In genomic region chr17:37406635-37407455, GRCh38 we compare ENCODE assay signal across 8 cellular contexts. TPM values are rescaled to one million over a fixed set of nuclear protein-coding genes. Genes with fewer than 3 reads are reported as not detected.
DNase-seq lines count a peak whose midpoint lies in the region; ATAC-seq and TF ChIP-seq lines count a peak whose summit lies in the region.

ACACA (minus strand) TSS chr17:37406836; CDS start chr17:37406299, 537 bp downstream.
A gene with protein sequence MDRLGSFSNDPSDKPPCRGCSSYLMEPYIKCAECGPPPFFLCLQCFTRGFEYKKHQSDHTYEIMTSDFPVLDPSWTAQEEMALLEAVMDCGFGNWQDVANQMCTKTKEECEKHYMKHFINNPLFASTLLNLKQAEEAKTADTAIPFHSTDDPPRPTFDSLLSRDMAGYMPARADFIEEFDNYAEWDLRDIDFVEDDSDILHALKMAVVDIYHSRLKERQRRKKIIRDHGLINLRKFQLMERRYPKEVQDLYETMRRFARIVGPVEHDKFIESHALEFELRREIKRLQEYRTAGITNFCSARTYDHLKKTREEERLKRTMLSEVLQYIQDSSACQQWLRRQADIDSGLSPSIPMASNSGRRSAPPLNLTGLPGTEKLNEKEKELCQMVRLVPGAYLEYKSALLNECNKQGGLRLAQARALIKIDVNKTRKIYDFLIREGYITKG (plus strand): TSS chr17:37406886. CDS start chr17:37411366, 4,480 bp downstream.

- H3K9me3 ChIP-seq in DOHH2 (ENCODE audit: control insufficient read depth, insufficient read depth, low read length) = no peaks in the 10 kb centered on the region
- H3K9me3 ChIP-seq in Karpas-422 (ENCODE audit: low read length) = no peaks in the 10 kb centered on the region
- no peaks in the 10 kb centered on the region for H3K9me3 ChIP-seq in neuron (ENCODE audit: low read length)

- no peaks in the 10 kb centered on the region; the same call in 1 of the 2 replicates for H3F3A ChIP-seq in DOHH2 (ENCODE audit: control insufficient read depth, insufficient read depth)

- H3K9me2 ChIP-seq in DOHH2 (replicated peaks; ENCODE audit: control insufficient read depth, low read length) (no peaks in the 10 kb centered on the region), Karpas-422 (replicated peaks; ENCODE audit: insufficient read depth, low read length) (no peaks in the 10 kb centered on the region)

- H4K20me1 ChIP-seq in DOHH2 (ENCODE audit: control insufficient read depth, insufficient read depth, low read depth, low read length) (no peaks in the 10 kb centered on the region), Karpas-422 (ENCODE audit: insufficient read depth, low read depth, low read length) (no peaks in the 10 kb centered on the region)

- H2AFZ ChIP-seq in Karpas-422 (ENCODE audit: low read length) (peak within 1 kb of the TSS; percentile 94), neuron (ENCODE audit: low read depth, low read length) (peak within 1 kb of the TSS; percentile 72)

- peak; percentile 70 for ATAC-seq in GM21825 (IDR thresholded peaks at IDR 0.05; ENCODE audit: unreplicated experiment)
- peak; percentile 91 for ATAC-seq in foreskin keratinocyte

- H3K9ac ChIP-seq in Karpas-422 (ENCODE audit: low read length) = peak within 1 kb of the TSS; percentile 99

- H3K27ac ChIP-seq in DOHH2 (ENCODE audit: low read depth, low read length) (peak within 1 kb of the TSS; percentile 81), Karpas-422 (ENCODE audit: low read length) (peak within 1 kb of the TSS; percentile 84), foreskin keratinocyte (peak within 1 kb of the TSS; percentile 90)

- peaks cover 71% of the 10 kb centered on the region for H3K36me3 ChIP-seq in DOHH2 (ENCODE audit: control insufficient read depth, low read length)
- H3K36me3 ChIP-seq in Karpas-422 (ENCODE audit: insufficient read depth, low read length) = peaks cover 6% of the 10 kb centered on the region
- peaks cover 14% of the 10 kb centered on the region for H3K36me3 ChIP-seq in neuron (ENCODE audit: insufficient read depth, low read length)

- H3K4me1 ChIP-seq in DOHH2 (ENCODE audit: control insufficient read depth, low read length) (peaks cover 47% of the 10 kb centered on the region), Karpas-422 (ENCODE audit: low read length) (peaks cover 26% of the 10 kb centered on the region), foreskin keratinocyte (peaks cover 7% of the 10 kb centered on the region), neuron (ENCODE audit: insufficient read depth, low read length) (peaks cover 6% of the 10 kb centered on the region)

- H3K4me3 ChIP-seq in DOHH2 (ENCODE audit: low read length) = peak within 1 kb of the TSS; percentile 100
- H3K4me3 ChIP-seq in Karpas-422 (ENCODE audit: low read length) = peak within 1 kb of the TSS; percentile 99
- H3K4me3 ChIP-seq in neuron (ENCODE audit: low read length) = peak within 1 kb of the TSS; percentile 64

- H3K79me2 ChIP-seq in DOHH2 (ENCODE audit: control insufficient read depth, low read length) (peaks cover 87% of the 10 kb centered on the region), Karpas-422 (ENCODE audit: low read length) (peaks cover 36% of the 10 kb centered on the region)

- TF ChIP-seq CTCF in DOHH2 (IDR thresholded peaks at IDR 0.05; ENCODE audit: low read depth, low read length, poor library complexity, severe bottlenecking) = no peak
- TF ChIP-seq CTCF in foreskin keratinocyte (conservative IDR thresholded peaks at IDR 0.05) = no peak

- H3K4me2 ChIP-seq in DOHH2 (ENCODE audit: low read length) = peak within 1 kb of the TSS; percentile 98
- peak within 1 kb of the TSS; percentile 99 for H3K4me2 ChIP-seq in Karpas-422 (ENCODE audit: low read depth, low read length, poor library complexity, severe bottlenecking)

- H3K27me3 ChIP-seq in DOHH2 (ENCODE audit: control insufficient read depth, low read length) = no peaks in the 10 kb centered on the region
- H3K27me3 ChIP-seq in Karpas-422 (ENCODE audit: low read length) = no peaks in the 10 kb centered on the region
- H3K27me3 ChIP-seq in foreskin keratinocyte = no peaks in the 10 kb centered on the region
- no peaks in the 10 kb centered on the region for H3K27me3 ChIP-seq in neuron (ENCODE audit: insufficient read depth, low read length)

- DNase-seq in Karpas-422 = peak; percentile 94
- DNase-seq in SHP77 treated with DMSO at 0.1 percent for 48 hours (lab: John Stamatoyannopoulos, UW) = peak; percentile 42
- DNase-seq in activated gamma-delta T cell (lab: John Stamatoyannopoulos, UW) = peak; percentile 70
- DNase-seq in foreskin keratinocyte = peak in 1 of 2 donors; percentile 74
- peak; percentile 66 for DNase-seq in stromal cell of bone marrow (ENCODE audit: low read depth)

RNA-seq across cellular contexts. Expression of gene ACACA, which starts in this region (rescaled TPM):
- total RNA-seq in Karpas-422 (2014; rRNA removed; shearing (Covaris generic); ENCODE audit: low replicate concordance) = 59.4 and 84.2 TPM in 2 replicates
- 89.8 and 90.2 TPM in 2 replicates for total RNA-seq in foreskin keratinocyte
- polyA plus RNA-seq in foreskin keratinocyte = 30.1 and 33.2 TPM in 2 replicates

RNA-seq across cellular contexts. Expression of the second gene that starts in this region (rescaled TPM):
- total RNA-seq in Karpas-422 (2014; rRNA removed; shearing (Covaris generic); ENCODE audit: low replicate concordance) = 28.1 and 29.0 TPM in 2 replicates
- 14.2 and 16.0 TPM in 2 replicates for total RNA-seq in foreskin keratinocyte
- 7.2 and 8.9 TPM in 2 replicates for polyA plus RNA-seq in foreskin keratinocyte
